Comparison of ENCODE assay signal across 20 cellular contexts in the genomic region with DNA sequence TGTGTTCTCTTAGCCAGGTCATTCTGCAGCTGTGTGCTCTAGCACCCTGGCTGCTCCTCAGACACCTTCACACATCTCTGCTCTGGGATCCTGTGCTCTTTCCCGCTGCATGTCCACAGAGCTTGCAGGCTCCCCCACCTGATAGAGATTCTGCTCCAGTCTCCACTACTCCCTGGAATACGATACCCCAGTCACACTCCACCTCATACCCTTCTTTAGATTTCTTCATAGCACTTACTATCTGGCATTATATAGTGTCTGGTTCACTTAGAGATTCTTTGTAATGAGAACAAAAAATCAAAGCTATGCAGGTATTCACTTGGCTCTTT.
A peak's percentile ranks its signal among the peaks of the same experiment; 100 is the strongest.
DNase-seq lines count a peak whose midpoint lies in the region; ATAC-seq and TF ChIP-seq lines count a peak whose summit lies in the region.
"Had no signal": no experiment of that assay in that cellular context is flagged by ENCODE, and none has a peak within 500 bp of the region (broad histone marks: within the 10 kb centered on the region; RNA-seq: fewer than 3 reads in every experiment).

No MANE protein-coding gene starts in this region.

- no peaks in the 10 kb centered on the region for H3K27me3 ChIP-seq in CD8-positive, alpha-beta T cell (ENCODE audit: insufficient read depth, low read length)
- H3K27me3 ChIP-seq in endodermal cell (ENCODE audit: control insufficient read depth, insufficient read depth, low read length, poor library complexity, severe bottlenecking): no peaks in the 10 kb centered on the region
- H3K27me3 ChIP-seq: BLaER1 treated with 17β-estradiol and CSF1 and Interleukin-3, amounts not matched to agents 10 nM and 100 nM had no signal

- H3K27me3 Mint-ChIP-seq in activated CD4-positive, alpha-beta T cell treated with anti-CD3 and anti-CD28 coated beads, Interleukin-2, amount 10 ng/mL, durations not matched to agents 7 days and 5 days: peaks cover 8% of the 10 kb centered on the region
- H3K27me3 Mint-ChIP-seq in CD8-positive, alpha-beta T cell (ENCODE audit: low read depth): no peaks in the 10 kb centered on the region
- H3K27me3 Mint-ChIP-seq in activated CD4-positive, alpha-beta memory T cell treated with anti-CD3 and anti-CD28 coated beads for 36 hours: peaks cover 3% of the 10 kb centered on the region
- no peaks in the 10 kb centered on the region for H3K27me3 Mint-ChIP-seq in endodermal cell (ENCODE audit: insufficient read depth)

- no peak overlapping the region for H3K4me3 Mint-ChIP-seq in activated CD4-positive, alpha-beta T cell treated with anti-CD3 and anti-CD28 coated beads, Interleukin-2, amount 10 ng/mL, durations not matched to agents 7 days and 5 days
- peak overlapping the region; percentile 20 for H3K4me3 Mint-ChIP-seq in CD8-positive, alpha-beta T cell
- no peak overlapping the region for H3K4me3 Mint-ChIP-seq in activated CD4-positive, alpha-beta memory T cell treated with anti-CD3 and anti-CD28 coated beads for 36 hours
- H3K4me3 Mint-ChIP-seq in endodermal cell: no peak overlapping the region
- H3K4me3 Mint-ChIP-seq: HFFc6 had no signal

- H3K27ac Mint-ChIP-seq in activated CD4-positive, alpha-beta T cell treated with anti-CD3 and anti-CD28 coated beads, Interleukin-2, amount 10 ng/mL, durations not matched to agents 7 days and 5 days: peak overlapping the region; percentile 70
- peak overlapping the region; percentile 10 for H3K27ac Mint-ChIP-seq in CD8-positive, alpha-beta T cell
- peak overlapping the region; percentile 55 for H3K27ac Mint-ChIP-seq in activated CD4-positive, alpha-beta memory T cell treated with anti-CD3 and anti-CD28 coated beads for 36 hours
- H3K27ac Mint-ChIP-seq in endodermal cell: peak overlapping the region; percentile 57
- H3K27ac Mint-ChIP-seq: HFFc6 had no signal

- peaks cover 10% of the 10 kb centered on the region for H3K4me1 ChIP-seq in CD8-positive, alpha-beta T cell (ENCODE audit: insufficient read depth, low read length)
- peaks cover 7% of the 10 kb centered on the region for H3K4me1 ChIP-seq in endodermal cell (ENCODE audit: control insufficient read depth, insufficient read depth, low read length)
- H3K4me1 ChIP-seq: A549 had no signal

- POLR2A ChIA-PET in activated CD4-positive, alpha-beta T cell treated with anti-CD3 and anti-CD28 coated beads, Interleukin-2, amount 10 ng/mL, durations not matched to agents 7 days and 5 days (lab: Charles Lee): no interaction called here
- POLR2A ChIA-PET in CD8-positive, alpha-beta T cell (lab: Charles Lee): no interaction called here
- POLR2A ChIA-PET in activated CD4-positive, alpha-beta memory T cell treated with anti-CD3 and anti-CD28 coated beads for 36 hours (lab: Charles Lee): no interaction called here

- no peak for ATAC-seq in CD8-positive, alpha-beta T cell
- no peak for ATAC-seq in HG03460 (IDR thresholded peaks at IDR 0.05; ENCODE audit: unreplicated experiment)
- ATAC-seq: A549, HepG2, PC-3 had no signal

- no peak overlapping the region for H3K9ac ChIP-seq in endodermal cell (ENCODE audit: extremely low read depth, low read length, poor library complexity, severe bottlenecking)
- H3K9ac ChIP-seq: BLaER1 treated with 17β-estradiol and CSF1 and Interleukin-3, amounts not matched to agents 10 nM and 100 nM had no signal

- H3K4me3 ChIP-seq in CD8-positive, alpha-beta T cell (ENCODE audit: low read depth, low read length): no peak overlapping the region
- H3K4me3 ChIP-seq in endodermal cell (ENCODE audit: low read length): no peak overlapping the region
- H3K4me3 ChIP-seq: A549; BLaER1 treated with 17β-estradiol and CSF1 and Interleukin-3, amounts not matched to agents 10 nM and 100 nM had no signal

- no peaks in the 10 kb centered on the region for H3K9me3 ChIP-seq in CD8-positive, alpha-beta T cell (ENCODE audit: low read length)
- H3K9me3 ChIP-seq in endodermal cell (ENCODE audit: control insufficient read depth, low read length): no peaks in the 10 kb centered on the region
- H3K9me3 ChIP-seq: A549 had no signal

- peaks cover 9% of the 10 kb centered on the region for H3K36me3 Mint-ChIP-seq in activated CD4-positive, alpha-beta T cell treated with anti-CD3 and anti-CD28 coated beads, Interleukin-2, amount 10 ng/mL, durations not matched to agents 7 days and 5 days (ENCODE audit: low read depth)
- no peaks in the 10 kb centered on the region for H3K36me3 Mint-ChIP-seq in CD8-positive, alpha-beta T cell
- no peaks in the 10 kb centered on the region for H3K36me3 Mint-ChIP-seq in activated CD4-positive, alpha-beta memory T cell treated with anti-CD3 and anti-CD28 coated beads for 36 hours
- H3K36me3 Mint-ChIP-seq in endodermal cell (ENCODE audit: low read depth): peaks cover 22% of the 10 kb centered on the region

- no peak overlapping the region for H3K27ac ChIP-seq in CD8-positive, alpha-beta T cell (ENCODE audit: low read depth, low read length)
- H3K27ac ChIP-seq in endodermal cell (ENCODE audit: low read depth, low read length): no peak overlapping the region
- H3K27ac ChIP-seq: A549; BLaER1 treated with 17β-estradiol and CSF1 and Interleukin-3, amounts not matched to agents 10 nM and 100 nM; RWPE1 had no signal

- H3K4me1 Mint-ChIP-seq in activated CD4-positive, alpha-beta T cell treated with anti-CD3 and anti-CD28 coated beads, Interleukin-2, amount 10 ng/mL, durations not matched to agents 7 days and 5 days: peaks cover 24% of the 10 kb centered on the region
- H3K4me1 Mint-ChIP-seq in CD8-positive, alpha-beta T cell (ENCODE audit: low read depth): peaks cover 18% of the 10 kb centered on the region
- H3K4me1 Mint-ChIP-seq in activated CD4-positive, alpha-beta memory T cell treated with anti-CD3 and anti-CD28 coated beads for 36 hours (ENCODE audit: low read depth): peaks cover 17% of the 10 kb centered on the region
- peaks cover 45% of the 10 kb centered on the region for H3K4me1 Mint-ChIP-seq in endodermal cell

- H3K9me3 Mint-ChIP-seq in activated CD4-positive, alpha-beta T cell treated with anti-CD3 and anti-CD28 coated beads, Interleukin-2, amount 10 ng/mL, durations not matched to agents 7 days and 5 days: peaks cover 5% of the 10 kb centered on the region
- H3K9me3 Mint-ChIP-seq in CD8-positive, alpha-beta T cell: no peaks in the 10 kb centered on the region
- no peaks in the 10 kb centered on the region for H3K9me3 Mint-ChIP-seq in activated CD4-positive, alpha-beta memory T cell treated with anti-CD3 and anti-CD28 coated beads for 36 hours
- no peaks in the 10 kb centered on the region for H3K9me3 Mint-ChIP-seq in endodermal cell

- intact Hi-C loops in CD8-positive, alpha-beta T cell (cut with DNase I, micrococcal nuclease): no loop called here
- intact Hi-C loops in activated CD4-positive, alpha-beta memory T cell treated with anti-CD3 and anti-CD28 coated beads for 36 hours (cut with micrococcal nuclease): no loop called here

- H3K36me3 ChIP-seq in CD8-positive, alpha-beta T cell (ENCODE audit: insufficient read depth, low read length): no peaks in the 10 kb centered on the region
- H3K36me3 ChIP-seq in endodermal cell (ENCODE audit: control insufficient read depth, insufficient read depth, low read length): peaks cover 11% of the 10 kb centered on the region

- CTCF ChIA-PET in activated CD4-positive, alpha-beta T cell treated with anti-CD3 and anti-CD28 coated beads, Interleukin-2, amount 10 ng/mL, durations not matched to agents 7 days and 5 days (lab: Charles Lee): interaction anchor here (0.6 to 2.0 kb wide), 4 partner anchors 13 to 59 kb away, joined by 3 to 8 read pairs (median 5); no protein-coding TSS in a partner anchor
- CTCF ChIA-PET in CD8-positive, alpha-beta T cell (lab: Charles Lee): interaction anchor here (1.0 kb wide), 1 partner anchor 1774 kb away, joined by 3 read pairs; no protein-coding TSS in a partner anchor
- CTCF ChIA-PET in activated CD4-positive, alpha-beta memory T cell treated with anti-CD3 and anti-CD28 coated beads for 36 hours (lab: Charles Lee): interaction anchor here (1.0 to 1.3 kb wide), 4 partner anchors 10 to 165 kb away, joined by 3 to 4 read pairs (median 3); no protein-coding TSS in a partner anchor

- TF ChIP-seq CTCF in CD8-positive, alpha-beta T cell (IDR thresholded peaks at IDR 0.05): no peak
- peak; percentile 4 for TF ChIP-seq CTCF in endodermal cell (conservative IDR thresholded peaks at IDR 0.05)

- 89% methylated on average over 2 of the region's 2 CpGs; no CpG with 5 or more reads in 1 of the 2 experiments for WGBS in endodermal cell (ENCODE audit: insufficient coverage in 1 of 2, insufficient read length in 1 of 2), 2 experiments

- no peak for DNase-seq in activated CD4-positive, alpha-beta T cell treated with anti-CD3 and anti-CD28 coated beads, Interleukin-2, amount 10 ng/mL, durations not matched to agents 7 days and 5 days
- DNase-seq in activated CD4-positive, alpha-beta T cell treated with anti-CD3 and anti-CD28 coated beads, Interleukin-2, amount 50 U/mL, for 1 hour: no peak
- DNase-seq in CD8-positive, alpha-beta T cell: no peak
- DNase-seq in activated CD4-positive, alpha-beta memory T cell treated with anti-CD3 and anti-CD28 coated beads for 36 hours: no peak
- no peak for DNase-seq in endodermal cell
- DNase-seq in dermis blood vessel endothelial cell: no peak
- DNase-seq in NCI-H2029 treated with DMSO at 0.1 percent for 48 hours (lab: John Stamatoyannopoulos, UW): no peak
- DNase-seq: COR-L47, HFFc6, NCI-H1105 treated with DMSO at 0.1 percent for 48 hours, NCI-H187, NCI-H2171 treated with DMSO at 0.1 percent for 48 hours, NCI-H446 treated with DMSO at 0.1 percent for 48 hours, NCI-H748 treated with DMSO at 0.1 percent for 48 hours, PC-3 had no signal

Comparison
In these comparisons a context has a peak if more than half of its experiments do, and no peak if none do; other contexts are left out.
1. H3K27ac Mint-ChIP-seq: peak in every context shown above with its lines; median percentile 70 in activated CD4-positive, alpha-beta T cell treated with anti-CD3 and anti-CD28 coated beads, Interleukin-2, amount 10 ng/mL, durations not matched to agents 7 days and 5 days; 57 in endodermal cell; 55 in activated CD4-positive, alpha-beta memory T cell treated with anti-CD3 and anti-CD28 coated beads for 36 hours; 10 in CD8-positive, alpha-beta T cell.